In the genomic region with DNA sequence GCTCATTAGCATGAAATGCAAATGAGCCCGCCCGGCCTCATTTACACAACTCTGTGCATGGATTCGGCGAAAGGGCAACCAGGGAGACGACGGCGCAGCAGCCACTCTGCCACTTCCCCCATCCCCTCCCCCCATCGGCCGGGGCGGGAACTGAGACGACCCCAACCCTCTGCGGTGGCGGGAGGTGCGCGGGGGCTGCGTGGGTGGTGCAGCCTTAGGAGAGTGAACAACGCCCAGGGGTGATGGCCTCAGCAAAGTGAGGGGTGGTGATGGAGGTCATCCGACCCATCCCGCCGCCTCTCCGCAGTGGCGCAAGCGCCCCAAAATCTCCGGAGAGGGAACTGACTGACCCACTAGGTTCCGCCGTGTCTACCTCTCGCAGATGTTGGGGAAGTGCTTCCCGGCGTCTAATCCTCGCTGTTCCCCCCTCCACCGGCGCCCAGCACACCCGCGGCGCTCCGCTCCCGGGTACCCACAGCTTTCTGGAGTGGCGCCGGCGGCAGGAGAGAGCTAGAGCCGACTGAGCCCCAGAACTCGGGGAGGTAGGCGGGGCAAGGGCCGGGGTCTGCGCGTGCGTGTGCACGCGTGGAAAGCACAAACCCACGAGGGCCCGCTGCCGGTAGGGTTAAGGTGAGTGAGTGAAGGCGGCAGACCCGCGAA, we compare ENCODE assay signal across 11 cellular contexts. TPM values are rescaled to one million over a fixed set of nuclear protein-coding genes. Genes with fewer than 3 reads are reported as not detected.
A peak's percentile ranks its signal among the peaks of the same experiment; 100 is the strongest.
DNase-seq lines count a peak whose midpoint lies in the region; ATAC-seq and TF ChIP-seq lines count a peak whose summit lies in the region.
"Had no signal": no experiment of that assay in that cellular context is flagged by ENCODE, and none has a peak within 500 bp of the region (broad histone marks: within the 10 kb centered on the region; RNA-seq: fewer than 3 reads in every experiment).

No MANE protein-coding gene starts in this region.

- ATAC-seq in heart right ventricle (no peak), Right ventricle myocardium superior (ENCODE audit: poor library complexity) (no peak), lower lobe of right lung (peak in 1 of 2 donors; percentile 4), GM21528 (IDR thresholded peaks at IDR 0.05; ENCODE audit: low FRiP score, unreplicated experiment) (no peak)

- H3K27ac Mint-ChIP-seq in activated naive CD8-positive, alpha-beta T cell, result no peak overlapping the region
- no peak overlapping the region for H3K27ac Mint-ChIP-seq in type B pancreatic cell

- H3K27me3 Mint-ChIP-seq in activated naive CD8-positive, alpha-beta T cell, result peaks cover 12% of the 10 kb centered on the region
- peaks cover 54% of the 10 kb centered on the region for H3K27me3 Mint-ChIP-seq in type B pancreatic cell

- H3K4me1 Mint-ChIP-seq in activated naive CD8-positive, alpha-beta T cell (ENCODE audit: low read depth), result peaks cover 22% of the 10 kb centered on the region
- peaks cover 19% of the 10 kb centered on the region for H3K4me1 Mint-ChIP-seq in type B pancreatic cell (ENCODE audit: unreplicated experiment)

- no peaks in the 10 kb centered on the region for H3K9me3 ChIP-seq in heart right ventricle
- H3K9me3 ChIP-seq in lower lobe of right lung, result no peaks in the 10 kb centered on the region

- H3K4me1 ChIP-seq in heart right ventricle (peaks cover 13 to 47% (median 34%) of the 10 kb centered on the region in 9 donors), lower lobe of right lung (peaks cover 38% of the 10 kb centered on the region)

- peak overlapping the region; percentile 62 for H3K4me3 Mint-ChIP-seq in activated naive CD8-positive, alpha-beta T cell
- peak overlapping the region; percentile 73 for H3K4me3 Mint-ChIP-seq in type B pancreatic cell

- peaks cover 0 to 17% (median 0%) of the 10 kb centered on the region in 9 donors for H3K36me3 ChIP-seq in heart right ventricle
- H3K36me3 ChIP-seq in lower lobe of right lung, result peaks cover 7% of the 10 kb centered on the region

- H3K36me3 Mint-ChIP-seq in activated naive CD8-positive, alpha-beta T cell, result no peaks in the 10 kb centered on the region
- H3K36me3 Mint-ChIP-seq in type B pancreatic cell, result no peaks in the 10 kb centered on the region

- WGBS in heart right ventricle, 2 donors, result 3 to 4% methylated on average over 55 of the region's 55 CpGs

- H3K4me3 ChIP-seq in heart right ventricle, result peak overlapping the region in 8 of 10 donors; percentile 16 to 66 (median 58)
- peak overlapping the region; percentile 55 for H3K4me3 ChIP-seq in lower lobe of right lung

- no peak overlapping the region for H3K27ac ChIP-seq in heart right ventricle
- H3K27ac ChIP-seq in lower lobe of right lung, result no peak overlapping the region

- DNase-seq in heart right ventricle, result no peak
- no peak for DNase-seq in Right ventricle myocardium superior
- DNase-seq in lower lobe of right lung, result peak; percentile 69
- no peak for DNase-seq in type B pancreatic cell (ENCODE audit: extremely low spot score, unreplicated experiment)
- no peak for DNase-seq in COLO829 (ENCODE audit: low spot score)
- no peak for DNase-seq in NCI-H446 treated with DMSO at 0.1 percent for 48 hours (lab: John Stamatoyannopoulos, UW)
- DNase-seq: DMS79; effector CD8-positive, alpha-beta T cell; T-helper 9 cell had no signal

- intact Hi-C loops in heart right ventricle (cut with DNase I), result loop anchor here in 1 of 10 donors (5.0 kb wide), 1 partner anchor 48 kb away; no protein-coding TSS in a partner anchor
- intact Hi-C loops in Right ventricle myocardium superior (cut with DNase I), result no loop called here
- intact Hi-C loops in lower lobe of right lung (cut with DNase I), result loop anchor here (10.0 kb wide), 1 partner anchor 136 kb away; no protein-coding TSS in a partner anchor

- TF ChIP-seq CTCF in heart right ventricle (IDR thresholded peaks at IDR 0.05), result no peak
- TF ChIP-seq CTCF in lower lobe of right lung (IDR thresholded peaks at IDR 0.05), result no peak
- no peak for TF ChIP-seq CTCF in type B pancreatic cell (conservative IDR thresholded peaks at IDR 0.05)

- H3K27me3 ChIP-seq in heart right ventricle (peaks cover 17 to 77% (median 57%) of the 10 kb centered on the region in 7 donors), lower lobe of right lung (ENCODE audit: low read depth) (peaks cover 60% of the 10 kb centered on the region)

- no peaks in the 10 kb centered on the region for H3K9me3 Mint-ChIP-seq in activated naive CD8-positive, alpha-beta T cell (ENCODE audit: low read depth)
- no peaks in the 10 kb centered on the region for H3K9me3 Mint-ChIP-seq in type B pancreatic cell

RNA-seq across cellular contexts. Expression of a gene that starts 1.4 kb away (rescaled TPM):
- under 1 TPM; 0.14 to 0.46 (median 0.27) TPM for total RNA-seq in heart right ventricle
- under 1 TPM; 0.04 to 0.22 TPM for polyA plus RNA-seq in heart right ventricle
- total RNA-seq in Right ventricle myocardium superior, result 0.24 TPM
- 0.21 TPM for total RNA-seq in lower lobe of right lung
- total RNA-seq in type B pancreatic cell (ENCODE audit: low replicate concordance), result 1.9 and 27.8 TPM in 2 replicates

RNA-seq across cellular contexts. Expression of a gene that starts 12.1 kb away (rescaled TPM):
- total RNA-seq in heart right ventricle, result 10 to 100 TPM; 18.5 to 80.6 (median 63.3) TPM
- 10 to 100 TPM; 12.6 to 88.4 TPM for polyA plus RNA-seq in heart right ventricle
- total RNA-seq in Right ventricle myocardium superior, result 58.2 TPM
- total RNA-seq in lower lobe of right lung, result 29.7 TPM
- total RNA-seq in type B pancreatic cell (ENCODE audit: low replicate concordance), result 40.3 and 51.3 TPM in 2 replicates

RNA-seq across cellular contexts. Expression of a gene that starts 26.6 kb away (rescaled TPM):
- total RNA-seq in heart right ventricle (10 to 100 TPM in 5 of 10 donors, 1 to 10 TPM in 5; 5.2 to 21.5 (median 10.1) TPM), Right ventricle myocardium superior (17.7 TPM), lower lobe of right lung (1.5 TPM), type B pancreatic cell (ENCODE audit: low replicate concordance) (41.7 and 72.1 TPM in 2 replicates)
- polyA plus RNA-seq in heart right ventricle, result 10 to 100 TPM in 1 of 2 donors, 1 to 10 TPM in 1; 3.0 to 18.9 TPM

RNA-seq across cellular contexts. Expression of a gene that starts 50.8 kb away (rescaled TPM):
- 1 to 10 TPM in 4 of 10 donors, under 1 TPM in 6; 0.19 to 1.6 (median 0.59) TPM for total RNA-seq in heart right ventricle
- under 1 TPM; 0.17 to 0.80 TPM for polyA plus RNA-seq in heart right ventricle
- 0.43 TPM for total RNA-seq in Right ventricle myocardium superior
- total RNA-seq in lower lobe of right lung, result 3.8 TPM
- 0.88 and 4.1 TPM in 2 replicates for total RNA-seq in type B pancreatic cell (ENCODE audit: low replicate concordance)
